8 cellular contexts compared by ENCODE assay signal in the genomic region with DNA sequence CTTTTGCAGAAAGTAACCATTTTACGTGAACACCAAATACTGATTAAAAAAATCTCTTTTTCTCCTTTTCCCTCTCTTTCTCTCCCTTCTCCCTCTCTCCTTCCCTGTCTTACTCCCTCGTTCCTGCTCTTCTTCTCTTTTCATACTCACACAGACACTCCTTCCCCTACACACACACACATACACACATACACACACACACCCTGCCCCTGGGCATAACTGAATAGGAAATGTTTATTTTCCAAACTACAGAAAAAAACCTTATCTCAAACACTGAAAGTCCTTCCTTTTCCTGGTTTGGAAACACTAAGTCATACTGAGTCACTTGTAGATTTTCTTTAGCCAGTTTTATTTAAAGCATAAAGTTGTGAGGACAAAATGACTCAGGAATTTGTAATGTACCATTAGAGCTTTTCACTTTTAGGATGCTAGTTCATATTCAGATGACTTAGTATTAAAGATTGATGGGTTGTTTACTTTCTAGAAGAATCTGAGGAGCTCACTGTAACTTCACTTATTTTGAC.
DNase-seq lines count a peak whose midpoint lies in the region; ATAC-seq and TF ChIP-seq lines count a peak whose summit lies in the region.

No MANE protein-coding gene starts in this region.

- H3K4me3 ChIP-seq in AG09309 (ENCODE audit: control insufficient read depth, low read depth, low read length) (no peak overlapping the region), MG63 (no peak overlapping the region), choroid plexus epithelial cell (ENCODE audit: low read depth, low read length) (no peak overlapping the region), mesodermal cell (ENCODE audit: extremely low read depth, insufficient read depth, low read length, poor library complexity, severe bottlenecking) (no peak overlapping the region)

- no peaks in the 10 kb centered on the region for H3K27me3 ChIP-seq in MG63

- H3K4me1 ChIP-seq in mesodermal cell (ENCODE audit: control insufficient read depth, insufficient read depth, low read length, poor library complexity, severe bottlenecking): peaks cover 20% of the 10 kb centered on the region

- peaks cover 4% of the 10 kb centered on the region for H3K9me3 ChIP-seq in MG63
- H3K9me3 ChIP-seq in mesodermal cell (ENCODE audit: control insufficient read depth, low read length): peaks cover 2% of the 10 kb centered on the region

- no peak for ATAC-seq in GM21619 (IDR thresholded peaks at IDR 0.05; ENCODE audit: unreplicated experiment)
- ATAC-seq in GM19328 (IDR thresholded peaks at IDR 0.05; ENCODE audit: unreplicated experiment): no peak

- peak overlapping the region; percentile 31 for H3K27ac ChIP-seq in mesodermal cell (ENCODE audit: low read depth, low read length, severe bottlenecking)

- WGBS in mesodermal cell (ENCODE audit: insufficient coverage in 2 of 2), 2 experiments: 66 to 73% methylated on average over 2 of the region's 2 CpGs

- DNase-seq in AG09309 (ENCODE audit: low read depth) (peak; percentile 60), MG63 (peak; percentile 78), choroid plexus epithelial cell (ENCODE audit: low read depth) (peak; percentile 76), retina (no peak), SHP77 treated with DMSO at 0.1 percent for 48 hours (lab: John Stamatoyannopoulos, UW) (no peak)

- TF ChIP-seq CTCF in AG09309 (IDR thresholded peaks at IDR 0.05; ENCODE audit: control insufficient read depth, insufficient read depth, low read depth, low read length, missing control alignments) (no peak), choroid plexus epithelial cell (conservative IDR thresholded peaks at IDR 0.05; ENCODE audit: low read depth, low read length) (no peak)

- H3K36me3 ChIP-seq in MG63: peaks cover 57% of the 10 kb centered on the region
- H3K36me3 ChIP-seq in mesodermal cell (ENCODE audit: control insufficient read depth, insufficient read depth, low read length): peaks cover 7% of the 10 kb centered on the region

Comparison
In these comparisons a context has a peak if more than half of its experiments do, and no peak if none do; other contexts are left out.
1. DNase-seq: peak in AG09309 (single experiment), MG63 (single experiment) and choroid plexus epithelial cell (single experiment); none in retina (single experiment) and SHP77 treated with DMSO at 0.1 percent for 48 hours (single experiment).